25 cellular contexts compared by ENCODE assay signal in genomic region chr9:136222896-136223266, GRCh38. TPM values are rescaled to one million over a fixed set of nuclear protein-coding genes. Genes with fewer than 3 reads are reported as not detected.
DNase-seq lines count a peak whose midpoint lies in the region; ATAC-seq and TF ChIP-seq lines count a peak whose summit lies in the region.
"Had no signal": no experiment of that assay in that cellular context is flagged by ENCODE, and none has a peak within 500 bp of the region (broad histone marks: within the 10 kb centered on the region; RNA-seq: fewer than 3 reads in every experiment).

No MANE protein-coding gene starts in this region.

- H3K79me2 ChIP-seq in GM23338 (replicated peaks; ENCODE audit: insufficient read depth) (peaks cover 59% of the 10 kb centered on the region), OCI-LY7 (ENCODE audit: insufficient read depth, low read depth, low read length) (peaks cover 34% of the 10 kb centered on the region; the same call in 1 of the 2 replicates)

- POLR2A ChIA-PET in OCI-LY7 (lab: Charles Lee) = interaction anchor here (1.1 kb wide), 3 partner anchors 11 to 20 kb away, joined by 3 to 6 read pairs (median 3); no protein-coding TSS in a partner anchor

- H3K36me3 Mint-ChIP-seq in GM23338 (ENCODE audit: low read depth) (peaks cover 37% of the 10 kb centered on the region), endothelial cell (ENCODE audit: low read depth, unreplicated experiment) (peaks cover 7% of the 10 kb centered on the region)
- peaks cover 71% of the 10 kb centered on the region for H3K36me3 Mint-ChIP-seq in stimulated activated memory B cell treated with anti-CD40 and anti-IgM and Interleukin-4, amounts not matched to agents 10 μg/mL and 1 μg/mL and 100 μg/mL, for 72 hours

- H3K27ac ChIP-seq in GM23338 (ENCODE audit: low read depth) (0 out of 2 replicates have a peak overlapping the region, but pooled peaks have one; percentile 32), OCI-LY7 (ENCODE audit: low read depth, low read length, poor library complexity, severe bottlenecking) (peak overlapping the region; percentile 97)

- no peaks in the 10 kb centered on the region for H3K27me3 ChIP-seq in GM23338 (ENCODE audit: insufficient read depth)

- no peak overlapping the region for H3K4me3 Mint-ChIP-seq in GM23338
- H3K4me3 Mint-ChIP-seq in endothelial cell (ENCODE audit: unreplicated experiment) = peak overlapping the region; percentile 6
- no peak overlapping the region for H3K4me3 Mint-ChIP-seq in stimulated activated memory B cell treated with anti-CD40 and anti-IgM and Interleukin-4, amounts not matched to agents 10 μg/mL and 1 μg/mL and 100 μg/mL, for 72 hours
- H3K4me3 Mint-ChIP-seq: CD8-positive, alpha-beta T cell; H9; HFFc6 had no signal

- H3K9me3 Mint-ChIP-seq in GM23338 (no peaks in the 10 kb centered on the region), endothelial cell (ENCODE audit: unreplicated experiment) (no peaks in the 10 kb centered on the region)
- no peaks in the 10 kb centered on the region for H3K9me3 Mint-ChIP-seq in stimulated activated memory B cell treated with anti-CD40 and anti-IgM and Interleukin-4, amounts not matched to agents 10 μg/mL and 1 μg/mL and 100 μg/mL, for 72 hours
- H3K9me3 Mint-ChIP-seq: CD8-positive, alpha-beta T cell; H9; HFFc6 had no signal

- no peaks in the 10 kb centered on the region for H3K9me3 ChIP-seq in OCI-LY7 (ENCODE audit: low read length)

- no peak for ATAC-seq in GM23338
- no peak for ATAC-seq in stimulated activated memory B cell treated with anti-CD40 and anti-IgM and Interleukin-4, amounts not matched to agents 10 μg/mL and 1 μg/mL and 100 μg/mL, for 72 hours
- no peak for ATAC-seq in GM21576 (IDR thresholded peaks at IDR 0.05; ENCODE audit: unreplicated experiment)
- no peak for ATAC-seq in GM21447 (IDR thresholded peaks at IDR 0.05; ENCODE audit: unreplicated experiment)
- ATAC-seq: CD8-positive, alpha-beta T cell; K562 had no signal

- DNase-seq in GM23338 (ENCODE audit: low spot score) = no peak
- peak; percentile 85 for DNase-seq in OCI-LY7 (ENCODE audit: low spot score)
- DNase-seq in endothelial cell (ENCODE audit: low spot score) = no peak
- DNase-seq in activated CD8-positive, alpha-beta memory T cell treated with anti-CD3 and anti-CD28 coated beads for 24 hours = no peak
- DNase-seq in NK-92 treated with Interleukin-12 subunit alpha and Interleukin-12 subunit beta, amount 100 ng/mL, for 24 hours (lab: John Stamatoyannopoulos, UW) = no peak
- DNase-seq: C1 segment of cervical spinal cord; CD8-positive, alpha-beta T cell; GDM1; H9; HFFc6; MM.1S; NCI-H1092; NCI-H1436; NCI-H2029; NCI-H226; NCI-H524; NCI-H774; OCI-M1; Right ventricle myocardium superior; SW 1271 had no signal

- intact Hi-C loops in OCI-LY7 (cut with micrococcal nuclease; ENCODE audit: unreplicated experiment) = loop anchor here (2.0 kb wide), 1 partner anchor 60 kb away; no protein-coding TSS in a partner anchor

- TF ChIP-seq CTCF in GM23338 (conservative IDR thresholded peaks at IDR 0.05; ENCODE audit: low read depth in 2 of 2) (no peak), OCI-LY7 (conservative IDR thresholded peaks at IDR 0.05; ENCODE audit: low read length) (peak; percentile 47), endothelial cell (IDR thresholded peaks at IDR 0.05; ENCODE audit: unreplicated experiment) (no peak)

- H2AFZ ChIP-seq in GM23338 (no peak overlapping the region), OCI-LY7 (ENCODE audit: low read length) (no peak overlapping the region)

- no TSS peak for BruUV-seq in OCI-LY7 (replicated peaks; lab: Mats Ljungman, UMichigan)

- H3K36me3 ChIP-seq in GM23338 (ENCODE audit: insufficient read depth) = 0 out of 2 replicates have a peak, but pooled peaks cover 2% of the 10 kb centered on the region
- H3K36me3 ChIP-seq in OCI-LY7 (ENCODE audit: insufficient read depth, low read length) = peaks cover 86% of the 10 kb centered on the region

- H3K9me2 ChIP-seq in GM23338 (ENCODE audit: insufficient read depth) (no peaks in the 10 kb centered on the region), OCI-LY7 (ENCODE audit: insufficient read depth, low read length) (no peaks in the 10 kb centered on the region)

- H3K4me1 Mint-ChIP-seq in GM23338 = peaks cover 9% of the 10 kb centered on the region
- H3K4me1 Mint-ChIP-seq in endothelial cell (ENCODE audit: unreplicated experiment) = peaks cover 8% of the 10 kb centered on the region
- H3K4me1 Mint-ChIP-seq in stimulated activated memory B cell treated with anti-CD40 and anti-IgM and Interleukin-4, amounts not matched to agents 10 μg/mL and 1 μg/mL and 100 μg/mL, for 72 hours = peaks cover 58% of the 10 kb centered on the region

- H3K27ac Mint-ChIP-seq in GM23338 (no peak overlapping the region), endothelial cell (ENCODE audit: unreplicated experiment) (no peak overlapping the region)
- H3K27ac Mint-ChIP-seq in stimulated activated memory B cell treated with anti-CD40 and anti-IgM and Interleukin-4, amounts not matched to agents 10 μg/mL and 1 μg/mL and 100 μg/mL, for 72 hours = peak overlapping the region; percentile 97
- H3K27ac Mint-ChIP-seq: CD8-positive, alpha-beta T cell; HFFc6 had no signal

- H3F3A ChIP-seq in GM23338 (replicated peaks; ENCODE audit: low read depth) = 0 out of 2 replicates have a peak, but pooled peaks cover under 1% of the 10 kb centered on the region

- CTCF ChIA-PET in OCI-LY7 (lab: Charles Lee; ENCODE audit: unreplicated experiment) = interaction anchor here (0.7 to 1.1 kb wide), 2 partner anchors 15 to 21 kb away, joined by 3 to 4 read pairs; no protein-coding TSS in a partner anchor

- no peak overlapping the region for H3K4me3 ChIP-seq in GM23338
- H3K4me3 ChIP-seq in OCI-LY7 (ENCODE audit: low read depth, low read length, poor library complexity, severe bottlenecking) = peak overlapping the region; percentile 56
- H3K4me3 ChIP-seq: K562 had no signal

- H3K4me2 ChIP-seq in GM23338 (no peak overlapping the region), OCI-LY7 (ENCODE audit: low read length) (peak overlapping the region; percentile 81)

- peaks cover 19% of the 10 kb centered on the region for H4K20me1 ChIP-seq in GM23338 (replicated peaks; ENCODE audit: insufficient read depth)
- H4K20me1 ChIP-seq in OCI-LY7 (ENCODE audit: insufficient read depth, low read length) = no peaks in the 10 kb centered on the region

- H3K4me1 ChIP-seq in GM23338 (ENCODE audit: insufficient read depth) = no peaks in the 10 kb centered on the region
- H3K4me1 ChIP-seq in OCI-LY7 (ENCODE audit: insufficient read depth, low read length, poor library complexity, severe bottlenecking) = peaks cover 66% of the 10 kb centered on the region

- H3K27me3 Mint-ChIP-seq in GM23338 (ENCODE audit: insufficient read depth, low read depth, poor library complexity) = peaks cover 9% of the 10 kb centered on the region
- peaks cover 4% of the 10 kb centered on the region for H3K27me3 Mint-ChIP-seq in endothelial cell (ENCODE audit: unreplicated experiment)
- H3K27me3 Mint-ChIP-seq in stimulated activated memory B cell treated with anti-CD40 and anti-IgM and Interleukin-4, amounts not matched to agents 10 μg/mL and 1 μg/mL and 100 μg/mL, for 72 hours = no peaks in the 10 kb centered on the region

TF ChIP-seq in GM23338, 12 proteins besides CTCF, POLR2A, EP300 and RAD21:
- TF ChIP-seq CREB1 (CRISPR knock-in tag; IDR thresholded peaks at IDR 0.05; ENCODE audit: low read depth) (no peak), POLR2AphosphoS5 (IDR thresholded peaks at IDR 0.05; ENCODE audit: low read depth) (no peak), ZNF114 (CRISPR knock-in tag; IDR thresholded peaks at IDR 0.05) (no peak), JUNB (IDR thresholded peaks at IDR 0.05; ENCODE audit: unreplicated experiment) (no peak)

RNA-seq across cellular contexts. Expression of gene LHX3, which starts 18.0 kb away (rescaled TPM):
- total RNA-seq in GM23338 (2014; rRNA removed; shearing (Covaris generic)) = not detected in 2 replicates
- polyA plus RNA-seq in GM23338 (2016; fragmentation: Nextera tagmentation; extraction: Ambion mirVana) = 0.08 TPM in 1 of 2 replicates, not detected in the other
- total RNA-seq in OCI-LY7 (2014; rRNA removed; shearing (Covaris generic)) = not detected in 2 replicates
- 0.15 TPM in 1 of 2 replicates, not detected in the other for total RNA-seq in OCI-LY7 (2022)
- total RNA-seq in endothelial cell (ENCODE audit: unreplicated experiment) = not detected
- total RNA-seq: H9, HFFc6, Right ventricle myocardium superior, SK-MEL-5 had no signal
- polyA plus RNA-seq: K562 had no signal

RNA-seq across cellular contexts. Expression of gene QSOX2, which starts 22.7 kb away (rescaled TPM):
- 25.5 and 29.2 TPM in 2 replicates for total RNA-seq in GM23338 (2014; rRNA removed; shearing (Covaris generic))
- polyA plus RNA-seq in GM23338 (2016; fragmentation: Nextera tagmentation; extraction: Ambion mirVana) = 9.2 and 10.5 TPM in 2 replicates
- total RNA-seq in OCI-LY7 (2014; rRNA removed; shearing (Covaris generic)) = 47.8 and 50.0 TPM in 2 replicates
- total RNA-seq in OCI-LY7 (2022) = 57.5 and 57.9 TPM in 2 replicates
- total RNA-seq in endothelial cell (ENCODE audit: unreplicated experiment) = 14.0 TPM
